1 cellular context compared by ENCODE assay signal in the genomic region with DNA sequence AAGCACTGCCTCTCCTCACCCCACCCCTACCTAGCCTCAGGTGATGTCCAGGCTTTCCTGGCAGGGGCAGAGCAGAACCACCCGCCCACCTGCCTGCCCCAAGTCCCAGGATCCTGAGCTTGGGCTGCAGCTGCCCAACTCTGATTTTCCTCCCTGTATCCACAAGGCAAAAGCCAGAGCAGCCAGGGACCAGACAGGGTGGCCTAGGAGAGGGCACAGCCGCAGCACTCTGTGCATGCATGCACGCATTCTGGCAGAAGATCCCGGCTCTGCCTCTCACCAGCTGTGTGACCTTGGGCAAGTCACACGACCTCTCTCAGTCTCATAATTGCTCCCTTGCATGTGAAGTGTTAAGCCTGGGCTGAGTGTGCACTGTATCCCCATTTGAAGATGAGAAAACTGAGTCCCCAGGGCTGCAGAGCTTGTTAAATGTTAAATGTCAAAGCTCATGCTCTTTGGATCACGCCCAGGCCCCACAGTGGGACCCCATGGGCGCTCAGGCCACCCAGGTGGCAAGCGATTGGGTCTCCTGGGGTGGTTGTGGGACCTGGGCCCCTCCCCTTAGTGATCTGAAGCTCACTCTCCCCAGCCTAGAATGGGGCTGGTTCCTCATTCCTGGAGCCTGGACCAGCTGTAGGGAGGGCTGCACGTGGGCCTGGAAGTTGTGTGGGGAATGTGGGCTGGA.
TF ChIP-seq lines count a peak whose summit lies in the region.

No MANE protein-coding gene starts in this region.

TF ChIP-seq in GM12878, 131 proteins besides CTCF, POLR2A, EP300 and RAD21:
- TF ChIP-seq CUX1 (IDR thresholded peaks at IDR 0.05; ENCODE audit: insufficient replicate concordance, low read depth, low read length) = no peak
- no peak for TF ChIP-seq RBBP5 (conservative IDR thresholded peaks at IDR 0.05)
- no peak for TF ChIP-seq TARDBP (IDR thresholded peaks at IDR 0.05; ENCODE audit: borderline replicate concordance)
